In genomic region chr10:72328829-72329204, GRCh38 we compare ENCODE assay signal across 1 cellular context.
TF ChIP-seq lines count a peak whose summit lies in the region.

No MANE protein-coding gene starts in this region.

TF ChIP-seq in WTC11, 78 proteins besides CTCF, POLR2A, EP300 and RAD21 (continued from another document):
- TF ChIP-seq, protein P1, sequence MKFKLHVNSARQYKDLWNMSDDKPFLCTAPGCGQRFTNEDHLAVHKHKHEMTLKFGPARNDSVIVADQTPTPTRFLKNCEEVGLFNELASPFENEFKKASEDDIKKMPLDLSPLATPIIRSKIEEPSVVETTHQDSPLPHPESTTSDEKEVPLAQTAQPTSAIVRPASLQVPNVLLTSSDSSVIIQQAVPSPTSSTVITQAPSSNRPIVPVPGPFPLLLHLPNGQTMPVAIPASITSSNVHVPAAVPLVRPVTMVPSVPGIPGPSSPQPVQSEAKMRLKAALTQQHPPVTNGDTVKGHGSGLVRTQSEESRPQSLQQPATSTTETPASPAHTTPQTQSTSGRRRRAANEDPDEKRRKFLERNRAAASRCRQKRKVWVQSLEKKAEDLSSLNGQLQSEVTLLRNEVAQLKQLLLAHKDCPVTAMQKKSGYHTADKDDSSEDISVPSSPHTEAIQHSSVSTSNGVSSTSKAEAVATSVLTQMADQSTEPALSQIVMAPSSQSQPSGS (CRISPR knock-in tag; IDR thresholded peaks at IDR 0.05; ENCODE audit: borderline replicate concordance, low read depth), result no peak
- TF ChIP-seq, protein P2, sequence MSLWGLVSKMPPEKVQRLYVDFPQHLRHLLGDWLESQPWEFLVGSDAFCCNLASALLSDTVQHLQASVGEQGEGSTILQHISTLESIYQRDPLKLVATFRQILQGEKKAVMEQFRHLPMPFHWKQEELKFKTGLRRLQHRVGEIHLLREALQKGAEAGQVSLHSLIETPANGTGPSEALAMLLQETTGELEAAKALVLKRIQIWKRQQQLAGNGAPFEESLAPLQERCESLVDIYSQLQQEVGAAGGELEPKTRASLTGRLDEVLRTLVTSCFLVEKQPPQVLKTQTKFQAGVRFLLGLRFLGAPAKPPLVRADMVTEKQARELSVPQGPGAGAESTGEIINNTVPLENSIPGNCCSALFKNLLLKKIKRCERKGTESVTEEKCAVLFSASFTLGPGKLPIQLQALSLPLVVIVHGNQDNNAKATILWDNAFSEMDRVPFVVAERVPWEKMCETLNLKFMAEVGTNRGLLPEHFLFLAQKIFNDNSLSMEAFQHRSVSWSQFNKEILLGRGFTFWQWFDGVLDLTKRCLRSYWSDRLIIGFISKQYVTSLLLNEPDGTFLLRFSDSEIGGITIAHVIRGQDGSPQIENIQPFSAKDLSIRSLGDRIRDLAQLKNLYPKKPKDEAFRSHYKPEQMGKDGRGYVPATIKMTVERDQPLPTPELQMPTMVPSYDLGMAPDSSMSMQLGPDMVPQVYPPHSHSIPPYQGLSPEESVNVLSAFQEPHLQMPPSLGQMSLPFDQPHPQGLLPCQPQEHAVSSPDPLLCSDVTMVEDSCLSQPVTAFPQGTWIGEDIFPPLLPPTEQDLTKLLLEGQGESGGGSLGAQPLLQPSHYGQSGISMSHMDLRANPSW (CRISPR knock-in tag; conservative IDR thresholded peaks at IDR 0.05; ENCODE audit: low read depth), result no peak
- TF ChIP-seq FOXP1 (CRISPR knock-in tag; IDR thresholded peaks at IDR 0.05; ENCODE audit: borderline replicate concordance) (no peak), ZNF219 (CRISPR knock-in tag; IDR thresholded peaks at IDR 0.05; ENCODE audit: borderline replicate concordance) (no peak), ZNF138 (CRISPR knock-in tag; conservative IDR thresholded peaks at IDR 0.05) (no peak), JAZF1 (CRISPR knock-in tag; IDR thresholded peaks at IDR 0.05) (no peak)
